Comparison of ENCODE assay signal across 9 cellular contexts in the genomic region with DNA sequence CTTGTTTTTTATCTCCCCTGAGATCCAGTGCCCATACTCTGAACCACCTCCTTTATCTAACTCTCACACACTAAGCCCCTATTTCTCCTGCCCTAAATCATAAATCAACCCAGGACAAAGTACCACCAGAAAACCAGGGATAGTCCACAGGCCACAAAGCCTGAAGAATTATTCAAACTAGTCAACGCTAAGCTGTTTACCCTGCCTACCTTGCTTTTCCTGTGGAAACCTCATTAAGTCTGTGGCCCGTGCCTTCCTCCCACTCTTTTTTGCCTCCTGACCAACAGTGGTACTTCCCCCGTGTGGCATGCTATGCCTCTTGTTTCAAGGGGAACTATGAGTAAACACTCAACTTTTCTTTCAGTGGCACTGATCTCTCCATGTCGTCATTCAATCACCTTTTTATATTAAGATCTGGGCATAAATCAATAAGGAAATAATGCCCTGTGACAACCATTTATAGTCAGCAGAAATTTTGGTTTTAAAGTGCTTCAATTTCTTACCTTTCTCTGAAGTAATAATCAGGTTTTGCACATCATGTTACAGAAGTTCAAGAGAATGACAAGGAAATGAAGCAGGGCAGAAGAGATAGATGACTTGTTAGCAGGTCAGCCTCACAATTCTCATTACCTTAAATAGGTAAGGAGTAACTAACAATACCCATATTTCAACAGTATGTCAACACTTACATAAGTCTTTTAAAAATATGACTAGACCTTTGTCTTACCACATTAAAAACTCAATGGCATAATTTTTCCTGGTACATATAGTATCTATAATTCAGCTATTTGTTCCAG. TPM values are rescaled to one million over a fixed set of nuclear protein-coding genes. Genes with fewer than 3 reads are reported as not detected.
DNase-seq lines count a peak whose midpoint lies in the region; ATAC-seq lines count a peak whose summit lies in the region.
"Had no signal": no experiment of that assay in that cellular context is flagged by ENCODE, and none has a peak within 500 bp of the region (broad histone marks: within the 10 kb centered on the region; RNA-seq: fewer than 3 reads in every experiment).

No MANE protein-coding gene starts in this region.

- DNase-seq in activated CD4-positive, alpha-beta T cell treated with anti-CD3 and anti-CD28 coated beads, Interleukin-2, amount 10 ng/mL, durations not matched to agents 7 days and 5 days, result peak; percentile 57
- DNase-seq in kidney glomerular epithelial cell (lab: John Stamatoyannopoulos, UW) (peak; percentile 51), Ammon's horn (ENCODE audit: low spot score) (no peak), medulla oblongata (ENCODE audit: extremely low spot score) (no peak), SKM-1 treated with dmso at 0.1 percent for 144 hours (lab: John Stamatoyannopoulos, UW; ENCODE audit: unreplicated experiment) (no peak)

- no peaks in the 10 kb centered on the region for H3K9me3 Mint-ChIP-seq in IgD-negative memory B cell
- no peaks in the 10 kb centered on the region for H3K9me3 Mint-ChIP-seq in activated CD4-positive, alpha-beta T cell treated with anti-CD3 and anti-CD28 coated beads, Interleukin-2, amount 10 ng/mL, durations not matched to agents 7 days and 5 days
- H3K9me3 Mint-ChIP-seq: brain had no signal

- ATAC-seq in GM18498 (IDR thresholded peaks at IDR 0.05; ENCODE audit: unreplicated experiment), result peak; percentile 73
- no peak for ATAC-seq in HG03469 (IDR thresholded peaks at IDR 0.05; ENCODE audit: unreplicated experiment)

- CTCF ChIA-PET in activated CD4-positive, alpha-beta T cell treated with anti-CD3 and anti-CD28 coated beads, Interleukin-2, amount 10 ng/mL, durations not matched to agents 7 days and 5 days (lab: Charles Lee), result interaction anchor here (0.6 kb wide), 1 partner anchor 246 kb away, joined by 4 read pairs; no protein-coding TSS in a partner anchor

- H3K4me3 Mint-ChIP-seq in IgD-negative memory B cell, result peak overlapping the region in 2 of 4 donors; percentile 6 to 74
- H3K4me3 Mint-ChIP-seq in activated CD4-positive, alpha-beta T cell treated with anti-CD3 and anti-CD28 coated beads, Interleukin-2, amount 10 ng/mL, durations not matched to agents 7 days and 5 days, result no peak overlapping the region
- H3K4me3 Mint-ChIP-seq: brain had no signal

- H3K27me3 Mint-ChIP-seq in IgD-negative memory B cell, result no peaks in the 10 kb centered on the region
- H3K27me3 Mint-ChIP-seq in activated CD4-positive, alpha-beta T cell treated with anti-CD3 and anti-CD28 coated beads, Interleukin-2, amount 10 ng/mL, durations not matched to agents 7 days and 5 days, result no peaks in the 10 kb centered on the region
- H3K27me3 Mint-ChIP-seq: brain had no signal

- H3K27ac Mint-ChIP-seq in IgD-negative memory B cell, result peak overlapping the region; percentile 23 to 94 (median 86)
- peak overlapping the region; percentile 4 for H3K27ac Mint-ChIP-seq in activated CD4-positive, alpha-beta T cell treated with anti-CD3 and anti-CD28 coated beads, Interleukin-2, amount 10 ng/mL, durations not matched to agents 7 days and 5 days
- H3K27ac Mint-ChIP-seq: brain had no signal

- peaks cover 7% of the 10 kb centered on the region for H3K36me3 Mint-ChIP-seq in IgD-negative memory B cell
- peaks cover 17% of the 10 kb centered on the region for H3K36me3 Mint-ChIP-seq in activated CD4-positive, alpha-beta T cell treated with anti-CD3 and anti-CD28 coated beads, Interleukin-2, amount 10 ng/mL, durations not matched to agents 7 days and 5 days (ENCODE audit: low read depth)

- POLR2A ChIA-PET in activated CD4-positive, alpha-beta T cell treated with anti-CD3 and anti-CD28 coated beads, Interleukin-2, amount 10 ng/mL, durations not matched to agents 7 days and 5 days (lab: Charles Lee), result no interaction called here

- H3K4me1 Mint-ChIP-seq in IgD-negative memory B cell, result peaks cover 15 to 32% (median 27%) of the 10 kb centered on the region in 3 donors
- H3K4me1 Mint-ChIP-seq in activated CD4-positive, alpha-beta T cell treated with anti-CD3 and anti-CD28 coated beads, Interleukin-2, amount 10 ng/mL, durations not matched to agents 7 days and 5 days, result peaks cover 40% of the 10 kb centered on the region

RNA-seq across cellular contexts. Expression of a gene that starts 32.1 kb away (rescaled TPM):
- 5.8 TPM for polyA plus RNA-seq in IgD-negative memory B cell
- total RNA-seq in activated CD4-positive, alpha-beta T cell treated with anti-CD3 and anti-CD28 coated beads, Interleukin-2, amount 10 ng/mL, durations not matched to agents 7 days and 5 days, result 10 to 100 TPM; 27.8 to 30.7 TPM

Comparison
In these comparisons a context has a peak if more than half of its experiments do, and no peak if none do; other contexts are left out.
1. DNase-seq: peak in activated CD4-positive, alpha-beta T cell treated with anti-CD3 and anti-CD28 coated beads, Interleukin-2, amount 10 ng/mL, durations not matched to agents 7 days and 5 days (single experiment) and kidney glomerular epithelial cell (single experiment); none in Ammon's horn (single experiment), medulla oblongata (single experiment) and SKM-1 treated with dmso at 0.1 percent for 144 hours (single experiment).